10 cellular contexts compared by ENCODE assay signal in the genomic region with DNA sequence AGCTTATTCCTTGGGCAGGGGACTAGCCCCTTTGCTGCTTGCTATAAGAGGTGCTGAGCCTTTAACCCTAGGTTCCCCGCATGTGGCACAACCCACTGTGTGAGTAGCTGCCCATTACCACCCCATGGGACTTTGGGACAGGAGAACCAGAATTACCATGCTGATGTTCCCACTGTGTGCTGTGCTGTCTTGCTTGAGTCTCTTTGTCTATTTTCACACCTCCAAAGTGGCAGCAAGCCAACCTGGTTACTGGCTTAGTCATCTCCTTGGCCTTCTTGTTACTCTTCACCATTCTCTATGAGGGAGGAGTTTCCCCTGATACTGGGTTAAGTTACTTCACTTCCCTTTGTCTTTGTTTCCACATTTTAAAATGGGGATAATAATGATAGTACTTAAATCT.
DNase-seq lines count a peak whose midpoint lies in the region; ATAC-seq lines count a peak whose summit lies in the region.
"Had no signal": no experiment of that assay in that cellular context is flagged by ENCODE, and none has a peak within 500 bp of the region (broad histone marks: within the 10 kb centered on the region; RNA-seq: fewer than 3 reads in every experiment).

No MANE protein-coding gene starts in this region.

- H2AK5ac ChIP-seq in mesenchymal stem cell (ENCODE audit: low read length, severe bottlenecking): no peak overlapping the region

- no peaks in the 10 kb centered on the region for H3K79me1 ChIP-seq in mesenchymal stem cell (replicated peaks; ENCODE audit: low read length, poor library complexity, severe bottlenecking)

- peak; percentile 36 for ATAC-seq in HG02885 (IDR thresholded peaks at IDR 0.05; ENCODE audit: poor library complexity, unreplicated experiment)
- ATAC-seq in left ventricle myocardium superior: no peak

- H3K18ac ChIP-seq in mesenchymal stem cell (ENCODE audit: low read depth in 1 of 2, low read length in 2 of 2): no peak overlapping the region

- H3K9me3 ChIP-seq in mesenchymal stem cell (ENCODE audit: control insufficient read depth, low read length): no peaks in the 10 kb centered on the region
- H3K9me3 ChIP-seq: prostate gland had no signal

- no peak overlapping the region for H2AFZ ChIP-seq in mesenchymal stem cell (ENCODE audit: low read depth, low read length)

- no peak overlapping the region for H4K91ac ChIP-seq in mesenchymal stem cell (ENCODE audit: low read length)

- H3K4me1 ChIP-seq in mesenchymal stem cell (ENCODE audit: control insufficient read depth, insufficient read depth, low read depth, low read length): peaks cover 11% of the 10 kb centered on the region
- H3K4me1 ChIP-seq: prostate gland had no signal

- H3K23ac ChIP-seq in mesenchymal stem cell (ENCODE audit: low read length in 2 of 2): no peak overlapping the region

- no peak overlapping the region for H3K27ac ChIP-seq in mesenchymal stem cell (ENCODE audit: low read length, poor library complexity, severe bottlenecking)
- no peak overlapping the region for H3K27ac ChIP-seq in substantia nigra (ENCODE audit: low read depth, low read length, poor library complexity, severe bottlenecking)
- H3K27ac ChIP-seq: prostate gland had no signal

- intact Hi-C loops in left ventricle myocardium superior (cut with micrococcal nuclease): no loop called here

- H4K8ac ChIP-seq in mesenchymal stem cell (ENCODE audit: low read length): no peak overlapping the region

- no peak overlapping the region for H2BK5ac ChIP-seq in mesenchymal stem cell (ENCODE audit: low read depth, low read length, poor library complexity, severe bottlenecking)

- no peak overlapping the region for H3K4ac ChIP-seq in mesenchymal stem cell (ENCODE audit: low read depth in 1 of 2, low read length in 2 of 2)

- no peak overlapping the region for H2BK12ac ChIP-seq in mesenchymal stem cell (ENCODE audit: low read length in 2 of 2)

- no peaks in the 10 kb centered on the region for H3K27me3 ChIP-seq in mesenchymal stem cell (ENCODE audit: control insufficient read depth in 1 of 2, insufficient read depth in 1 of 2, low read length in 2 of 2)

- no peak overlapping the region for H2BK120ac ChIP-seq in mesenchymal stem cell (ENCODE audit: low read depth, low read length)

- no peak overlapping the region for H3K4me2 ChIP-seq in mesenchymal stem cell (ENCODE audit: low read length, poor library complexity, severe bottlenecking)

- H3K14ac ChIP-seq in mesenchymal stem cell (ENCODE audit: low read length in 2 of 2): no peak overlapping the region

- H3K9ac ChIP-seq in mesenchymal stem cell (ENCODE audit: low read length): no peak overlapping the region

- H3K4me3 ChIP-seq in mesenchymal stem cell (ENCODE audit: insufficient read depth in 1 of 2, low read depth in 1 of 2, low read length in 2 of 2): no peak overlapping the region
- H3K4me3 ChIP-seq: prostate gland had no signal

- no peak overlapping the region for H2BK15ac ChIP-seq in mesenchymal stem cell (ENCODE audit: low read depth, poor library complexity, severe bottlenecking)

- H3K36me3 ChIP-seq in mesenchymal stem cell (ENCODE audit: control insufficient read depth in 1 of 2, insufficient read depth in 2 of 2, low read depth in 1 of 2, low read length in 2 of 2): no peaks in the 10 kb centered on the region
- H3K36me3 ChIP-seq: prostate gland had no signal

- 100% methylated on average over 1 of the region's 1 CpG for WGBS in mesenchymal stem cell

- DNase-seq in EL (peak; percentile 65), mesenchymal stem cell (peak; percentile 44), substantia nigra (lab: John Stamatoyannopoulos, UW) (no peak), left ventricle myocardium superior (no peak), NCI-H1092 treated with DMSO at 0.1 percent for 48 hours (lab: John Stamatoyannopoulos, UW) (no peak), dedifferentiated amniotic fluid mesenchymal stem cell (ENCODE audit: extremely low spot score) (no peak)
- DNase-seq in activated naive CD4-positive, alpha-beta T cell treated with anti-CD3 and anti-CD28 coated beads, Interleukin-2, amount 50 U/mL, for 16 hours: peak; percentile 24
- DNase-seq: activated B cell treated with CpG ODN at 0.5 μM for 24 hours had no signal

Comparison
In these comparisons a context has a peak if more than half of its experiments do, and no peak if none do; other contexts are left out.
1. DNase-seq: peak in EL (single experiment), activated naive CD4-positive, alpha-beta T cell treated with anti-CD3 and anti-CD28 coated beads, Interleukin-2, amount 50 U/mL, for 16 hours (single experiment) and mesenchymal stem cell (single experiment); none in substantia nigra (0 of 49), left ventricle myocardium superior (single experiment), NCI-H1092 treated with DMSO at 0.1 percent for 48 hours (single experiment) and dedifferentiated amniotic fluid mesenchymal stem cell (single experiment).